In the genomic region with DNA sequence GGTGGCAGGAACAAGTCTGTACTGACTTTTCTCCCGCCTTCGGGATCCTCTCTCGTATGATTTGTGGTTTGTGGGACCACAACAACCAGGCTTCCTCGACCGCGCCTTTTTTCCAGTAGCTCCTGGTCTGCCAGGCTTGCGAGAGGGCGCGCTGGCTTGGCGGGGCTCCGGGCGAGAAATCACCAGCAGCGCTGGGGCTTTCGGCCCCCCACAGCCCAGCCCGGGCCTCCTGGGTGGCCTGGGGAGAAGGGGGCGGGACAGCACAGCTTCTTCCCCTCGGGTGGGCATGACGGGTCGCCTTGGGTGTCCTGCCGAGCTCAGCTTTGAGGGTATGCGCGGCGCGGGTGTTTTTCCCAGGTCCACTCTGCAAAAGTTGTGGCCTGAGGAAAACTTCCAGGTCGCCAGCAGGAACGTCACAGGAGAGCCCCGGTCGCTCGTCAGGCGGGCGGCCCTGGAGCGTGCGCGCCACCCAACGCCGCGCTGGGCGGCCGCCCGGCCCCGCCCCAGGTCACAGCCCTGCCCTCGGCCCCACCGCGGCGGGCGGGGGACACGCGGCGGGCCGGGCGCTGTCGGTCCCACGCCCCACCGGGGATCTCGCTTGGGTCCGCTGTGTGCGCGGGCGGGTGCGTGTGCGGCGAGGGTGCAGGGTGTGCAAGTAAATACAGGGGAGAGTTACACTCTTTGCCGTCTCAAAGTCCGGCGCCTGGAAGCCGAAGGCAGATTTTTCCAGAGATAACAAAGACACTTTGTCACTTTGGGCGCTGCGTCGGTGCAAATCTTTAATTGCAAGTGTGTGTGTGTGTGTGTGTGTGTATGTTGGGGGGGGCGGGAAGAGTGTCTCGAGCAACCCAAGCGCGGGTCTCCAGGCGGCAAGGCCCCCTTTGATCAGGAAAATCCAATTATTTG, we compare ENCODE assay signal across 1 cellular context.
TF ChIP-seq lines count a peak whose summit lies in the region.

No MANE protein-coding gene starts in this region.

TF ChIP-seq in GM12878, 131 proteins besides CTCF, POLR2A, EP300 and RAD21 (continued from another document):
- TF ChIP-seq, protein P1, sequence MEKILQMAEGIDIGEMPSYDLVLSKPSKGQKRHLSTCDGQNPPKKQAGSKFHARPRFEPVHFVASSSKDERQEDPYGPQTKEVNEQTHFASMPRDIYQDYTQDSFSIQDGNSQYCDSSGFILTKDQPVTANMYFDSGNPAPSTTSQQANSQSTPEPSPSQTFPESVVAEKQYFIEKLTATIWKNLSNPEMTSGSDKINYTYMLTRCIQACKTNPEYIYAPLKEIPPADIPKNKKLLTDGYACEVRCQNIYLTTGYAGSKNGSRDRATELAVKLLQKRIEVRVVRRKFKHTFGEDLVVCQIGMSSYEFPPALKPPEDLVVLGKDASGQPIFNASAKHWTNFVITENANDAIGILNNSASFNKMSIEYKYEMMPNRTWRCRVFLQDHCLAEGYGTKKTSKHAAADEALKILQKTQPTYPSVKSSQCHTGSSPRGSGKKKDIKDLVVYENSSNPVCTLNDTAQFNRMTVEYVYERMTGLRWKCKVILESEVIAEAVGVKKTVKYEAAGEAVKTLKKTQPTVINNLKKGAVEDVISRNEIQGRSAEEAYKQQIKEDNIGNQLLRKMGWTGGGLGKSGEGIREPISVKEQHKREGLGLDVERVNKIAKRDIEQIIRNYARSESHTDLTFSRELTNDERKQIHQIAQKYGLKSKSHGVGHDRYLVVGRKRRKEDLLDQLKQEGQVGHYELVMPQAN (conservative IDR thresholded peaks at IDR 0.05), result no peak
- TF ChIP-seq, protein P2, sequence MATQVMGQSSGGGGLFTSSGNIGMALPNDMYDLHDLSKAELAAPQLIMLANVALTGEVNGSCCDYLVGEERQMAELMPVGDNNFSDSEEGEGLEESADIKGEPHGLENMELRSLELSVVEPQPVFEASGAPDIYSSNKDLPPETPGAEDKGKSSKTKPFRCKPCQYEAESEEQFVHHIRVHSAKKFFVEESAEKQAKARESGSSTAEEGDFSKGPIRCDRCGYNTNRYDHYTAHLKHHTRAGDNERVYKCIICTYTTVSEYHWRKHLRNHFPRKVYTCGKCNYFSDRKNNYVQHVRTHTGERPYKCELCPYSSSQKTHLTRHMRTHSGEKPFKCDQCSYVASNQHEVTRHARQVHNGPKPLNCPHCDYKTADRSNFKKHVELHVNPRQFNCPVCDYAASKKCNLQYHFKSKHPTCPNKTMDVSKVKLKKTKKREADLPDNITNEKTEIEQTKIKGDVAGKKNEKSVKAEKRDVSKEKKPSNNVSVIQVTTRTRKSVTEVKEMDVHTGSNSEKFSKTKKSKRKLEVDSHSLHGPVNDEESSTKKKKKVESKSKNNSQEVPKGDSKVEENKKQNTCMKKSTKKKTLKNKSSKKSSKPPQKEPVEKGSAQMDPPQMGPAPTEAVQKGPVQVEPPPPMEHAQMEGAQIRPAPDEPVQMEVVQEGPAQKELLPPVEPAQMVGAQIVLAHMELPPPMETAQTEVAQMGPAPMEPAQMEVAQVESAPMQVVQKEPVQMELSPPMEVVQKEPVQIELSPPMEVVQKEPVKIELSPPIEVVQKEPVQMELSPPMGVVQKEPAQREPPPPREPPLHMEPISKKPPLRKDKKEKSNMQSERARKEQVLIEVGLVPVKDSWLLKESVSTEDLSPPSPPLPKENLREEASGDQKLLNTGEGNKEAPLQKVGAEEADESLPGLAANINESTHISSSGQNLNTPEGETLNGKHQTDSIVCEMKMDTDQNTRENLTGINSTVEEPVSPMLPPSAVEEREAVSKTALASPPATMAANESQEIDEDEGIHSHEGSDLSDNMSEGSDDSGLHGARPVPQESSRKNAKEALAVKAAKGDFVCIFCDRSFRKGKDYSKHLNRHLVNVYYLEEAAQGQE (IDR thresholded peaks at IDR 0.05; ENCODE audit: low read depth, low read length), result no peak
- TF ChIP-seq, protein P3, sequence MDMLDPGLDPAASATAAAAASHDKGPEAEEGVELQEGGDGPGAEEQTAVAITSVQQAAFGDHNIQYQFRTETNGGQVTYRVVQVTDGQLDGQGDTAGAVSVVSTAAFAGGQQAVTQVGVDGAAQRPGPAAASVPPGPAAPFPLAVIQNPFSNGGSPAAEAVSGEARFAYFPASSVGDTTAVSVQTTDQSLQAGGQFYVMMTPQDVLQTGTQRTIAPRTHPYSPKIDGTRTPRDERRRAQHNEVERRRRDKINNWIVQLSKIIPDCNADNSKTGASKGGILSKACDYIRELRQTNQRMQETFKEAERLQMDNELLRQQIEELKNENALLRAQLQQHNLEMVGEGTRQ (IDR thresholded peaks at IDR 0.05; ENCODE audit: borderline replicate concordance, low read depth, low read length), result no peak
- TF ChIP-seq EZH2 (IDR thresholded peaks at IDR 0.05; ENCODE audit: borderline replicate concordance, control insufficient read depth, low read depth, low read length), result no peak
